In the genomic region with DNA sequence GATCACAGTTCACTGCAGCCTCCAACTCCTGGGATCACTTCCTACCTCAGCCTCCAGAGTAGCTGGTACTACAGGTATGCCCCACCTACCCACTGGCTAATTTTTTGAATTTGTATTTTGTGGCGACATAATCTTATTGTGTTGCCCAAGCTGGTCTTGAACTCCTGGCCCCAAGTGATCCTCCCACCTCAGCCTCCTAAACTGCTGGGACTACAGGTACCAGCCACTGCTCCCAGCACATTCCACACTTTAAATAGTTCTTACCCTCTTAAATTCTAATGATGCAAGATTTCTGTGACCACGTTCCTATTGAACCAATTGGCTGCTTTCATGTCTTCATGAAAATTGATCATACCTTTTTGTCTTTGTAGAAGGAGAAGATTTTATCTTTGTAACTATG, we compare ENCODE assay signal across 32 cellular contexts.
DNase-seq lines count a peak whose midpoint lies in the region; ATAC-seq, FAIRE-seq and TF ChIP-seq lines count a peak whose summit lies in the region.
"Had no signal": no experiment of that assay in that cellular context is flagged by ENCODE, and none has a peak within 500 bp of the region (broad histone marks: within the 10 kb centered on the region; RNA-seq: fewer than 3 reads in every experiment).

No MANE protein-coding gene starts in this region.

- peak; percentile 20 for FAIRE-seq in H54 (lab: Jason Lieb, UNC)
- FAIRE-seq: A204.1 had no signal

- no peaks in the 10 kb centered on the region for H3K4me1 ChIP-seq in trophoblast cell (ENCODE audit: control insufficient read depth in 1 of 2, insufficient read depth in 2 of 2, low read length in 2 of 2)
- H3K4me1 ChIP-seq: BE2C; BLaER1; BLaER1 treated with 17β-estradiol and CSF1 and Interleukin-3, amounts not matched to agents 10 nM and 100 nM; Caco-2 had no signal

- TF ChIP-seq POLR2A in H54 (IDR thresholded peaks at IDR 0.05; ENCODE audit: low read depth, low read length) = no peak

- H3K14ac ChIP-seq in trophoblast cell (ENCODE audit: low read length) = no peak overlapping the region

- no peaks in the 10 kb centered on the region for H3K9me3 ChIP-seq in trophoblast cell (ENCODE audit: insufficient read depth, low read depth, low read length)
- H3K9me3 ChIP-seq: A549; BE2C; BLaER1; BLaER1 treated with 17β-estradiol and CSF1 and Interleukin-3, amounts not matched to agents 10 nM and 100 nM; Caco-2 had no signal

- H3K4me2 ChIP-seq in trophoblast cell (ENCODE audit: low read length) = no peak overlapping the region
- H3K4me2 ChIP-seq: A549; BLaER1; BLaER1 treated with 17β-estradiol and CSF1 and Interleukin-3, amounts not matched to agents 10 nM and 100 nM had no signal

- no CpG with 5 or more reads among the region's 2 CpGs for WGBS in trophoblast cell (ENCODE audit: extremely low coverage, insufficient coverage, insufficient read length)

- no peaks in the 10 kb centered on the region for H3K27me3 ChIP-seq in trophoblast cell (ENCODE audit: insufficient read depth, low read length)
- H3K27me3 ChIP-seq: BE2C; BLaER1; BLaER1 treated with 17β-estradiol and CSF1 and Interleukin-3, amounts not matched to agents 10 nM and 100 nM had no signal

- no peak overlapping the region for H3K4me3 ChIP-seq in trophoblast cell (ENCODE audit: low read depth, low read length)
- H3K4me3 ChIP-seq: A549; BLaER1; BLaER1 treated with 17β-estradiol and CSF1 and Interleukin-3, amounts not matched to agents 10 nM and 100 nM had no signal

- no peak overlapping the region for H2BK120ac ChIP-seq in trophoblast cell (ENCODE audit: insufficient read depth, low read length, poor library complexity)

- no peak for DNase-seq in H54 (ENCODE audit: insufficient read length, low spot score)
- peak; percentile 10 for DNase-seq in NCI-H226
- peak; percentile 84 to 96 for DNase-seq in trophoblast cell
- no peak for DNase-seq in cerebellar cortex (ENCODE audit: low spot score)
- DNase-seq in ecto neural progenitor cell (ENCODE audit: low spot score) = no peak
- DNase-seq: 8988T; ACHN; AML-193; BE2C; C1 segment of cervical spinal cord; Caco-2; Calu3; CD4-positive, alpha-beta memory T cell; CD4-positive, alpha-beta T cell; CD4-positive, CD25-positive, alpha-beta regulatory T cell; CD8-positive, alpha-beta memory T cell; CD8-positive, alpha-beta T cell; COR-L47; DMS 273 treated with DMSO at 0.1 percent for 48 hours; DMS153; DMS53; DMS79; DMS79 treated with DMSO at 0.1 percent for 48 hours; DND-41; EL had no signal

- no peak for ATAC-seq in GM21526 (IDR thresholded peaks at IDR 0.05; ENCODE audit: low FRiP score, unreplicated experiment)
- ATAC-seq: A549; CD8-positive, alpha-beta T cell had no signal

- no peaks in the 10 kb centered on the region for H3K79me1 ChIP-seq in trophoblast cell (ENCODE audit: low read length)

- no peak overlapping the region for H3K27ac ChIP-seq in trophoblast cell (ENCODE audit: low read depth, low read length)
- H3K27ac ChIP-seq: 22Rv1; A549; BLaER1; BLaER1 treated with 17β-estradiol and CSF1 and Interleukin-3, amounts not matched to agents 10 nM and 100 nM; C4-2B had no signal

- no peak overlapping the region for H3K23ac ChIP-seq in trophoblast cell (ENCODE audit: low read length)

- no peak overlapping the region for H3K4ac ChIP-seq in trophoblast cell (ENCODE audit: low read depth, low read length)

- H3K36me3 ChIP-seq in trophoblast cell (ENCODE audit: control insufficient read depth in 1 of 2, insufficient read depth in 2 of 2, low read length in 2 of 2) = peaks cover 0 to 2% of the 10 kb centered on the region in 2 experiments

- no peak overlapping the region for H4K91ac ChIP-seq in trophoblast cell (ENCODE audit: low read depth, low read length)

- H2BK5ac ChIP-seq in trophoblast cell (ENCODE audit: low read depth, low read length, poor library complexity) = no peak overlapping the region

- H4K12ac ChIP-seq in trophoblast cell (ENCODE audit: low read depth, low read length) = no peak overlapping the region

- no peak overlapping the region for H2BK12ac ChIP-seq in trophoblast cell (ENCODE audit: low read length)

- H3K79me2 ChIP-seq in trophoblast cell (ENCODE audit: control insufficient read depth, insufficient read depth, low read length, poor library complexity) = no peaks in the 10 kb centered on the region

- H3K18ac ChIP-seq in trophoblast cell (ENCODE audit: low read length) = no peak overlapping the region

- H2AK5ac ChIP-seq in trophoblast cell (ENCODE audit: low read length) = no peak overlapping the region

- H3K9ac ChIP-seq in trophoblast cell (ENCODE audit: low read length) = no peak overlapping the region
- H3K9ac ChIP-seq: BLaER1; BLaER1 treated with 17β-estradiol and CSF1 and Interleukin-3, amounts not matched to agents 10 nM and 100 nM had no signal

- no peak overlapping the region for H4K8ac ChIP-seq in trophoblast cell (ENCODE audit: low read depth, low read length)

- no peak overlapping the region for H2AFZ ChIP-seq in trophoblast cell (ENCODE audit: insufficient read depth, low read length, poor library complexity)

Comparison
In these comparisons a context has a peak if more than half of its experiments do, and no peak if none do; other contexts are left out.
1. DNase-seq: peak in NCI-H226 (single experiment) and trophoblast cell (2 of 2); none in H54 (single experiment), cerebellar cortex (single experiment) and ecto neural progenitor cell (single experiment).